ENCODE assay signal across 11 cellular contexts in genomic region chr1:76035053-76035452, GRCh38. TPM values are rescaled to one million over a fixed set of nuclear protein-coding genes. Genes with fewer than 3 reads are reported as not detected.
DNase-seq lines count a peak whose midpoint lies in the region; ATAC-seq and TF ChIP-seq lines count a peak whose summit lies in the region.
"Had no signal": no experiment of that assay in that cellular context is flagged by ENCODE, and none has a peak within 500 bp of the region (broad histone marks: within the 10 kb centered on the region; RNA-seq: fewer than 3 reads in every experiment).

No MANE protein-coding gene starts in this region.

- no peak for TF ChIP-seq EP300 in transverse colon (IDR thresholded peaks at IDR 0.05; ENCODE audit: low read depth)

- H3K27ac ChIP-seq in heart right ventricle (no peak overlapping the region), foreskin keratinocyte (no peak overlapping the region), transverse colon (no peak overlapping the region)
- H3K27ac ChIP-seq: suprapubic skin had no signal

- H3K4me3 ChIP-seq in heart right ventricle = no peak overlapping the region
- no peak overlapping the region for H3K4me3 ChIP-seq in transverse colon
- H3K4me3 ChIP-seq: suprapubic skin had no signal

- ATAC-seq in heart right ventricle (no peak), left ventricle myocardium superior (no peak), foreskin keratinocyte (no peak), HG03135 (IDR thresholded peaks at IDR 0.05; ENCODE audit: unreplicated experiment) (no peak), GM18505 (IDR thresholded peaks at IDR 0.05; ENCODE audit: unreplicated experiment) (no peak)
- ATAC-seq: CD8-positive, alpha-beta T cell had no signal

- TF ChIP-seq CTCF in heart right ventricle (IDR thresholded peaks at IDR 0.05) (peak in 8 of 9 donors; percentile 11 to 60 (median 35)), foreskin keratinocyte (conservative IDR thresholded peaks at IDR 0.05) (peak; percentile 56), transverse colon (IDR thresholded peaks at IDR 0.05) (peak; percentile 7 to 48 (median 31))

- no peaks in the 10 kb centered on the region for H3K27me3 ChIP-seq in heart right ventricle
- H3K27me3 ChIP-seq in foreskin keratinocyte = peaks cover 7% of the 10 kb centered on the region
- H3K27me3 ChIP-seq in transverse colon = no peaks in the 10 kb centered on the region
- H3K27me3 ChIP-seq: suprapubic skin had no signal

- H3K4me1 ChIP-seq in heart right ventricle = no peaks in the 10 kb centered on the region
- H3K4me1 ChIP-seq in foreskin keratinocyte = no peaks in the 10 kb centered on the region
- H3K4me1 ChIP-seq in transverse colon = peaks cover 4 to 35% (median 24%) of the 10 kb centered on the region in 4 donors
- H3K4me1 ChIP-seq: suprapubic skin had no signal

- TF ChIP-seq POLR2A in transverse colon (IDR thresholded peaks at IDR 0.05) = no peak
- no peak for TF ChIP-seq POLR2A in GM18505 (IDR thresholded peaks at IDR 0.05; ENCODE audit: borderline replicate concordance, extremely low read depth, insufficient read depth, insufficient read length)

- peaks cover 0 to 4% (median 0%) of the 10 kb centered on the region in 11 donors for H3K9me3 ChIP-seq in heart right ventricle
- H3K9me3 ChIP-seq in transverse colon = no peaks in the 10 kb centered on the region
- H3K9me3 ChIP-seq: suprapubic skin had no signal

- DNase-seq in heart right ventricle (no peak), left ventricle myocardium superior (no peak), RKO (ENCODE audit: low spot score) (peak; percentile 18), foreskin keratinocyte (no peak), transverse colon (no peak), NOMO-1 (lab: John Stamatoyannopoulos, UW; ENCODE audit: unreplicated experiment in 2 of 2) (no peak)
- DNase-seq: mammary epithelial cell had no signal

- WGBS in heart right ventricle, 2 donors = 59 to 67% methylated on average over 2 of the region's 2 CpGs
- WGBS in transverse colon (ENCODE audit: low coverage in 1 of 2), 2 donors = 46 to 52% methylated on average over 2 of the region's 2 CpGs

- H3K36me3 ChIP-seq in heart right ventricle (no peaks in the 10 kb centered on the region), transverse colon (no peaks in the 10 kb centered on the region)
- H3K36me3 ChIP-seq: suprapubic skin had no signal

- intact Hi-C loops in heart right ventricle (cut with DNase I) = loop anchor here in 1 of 10 donors (5.0 kb wide), 1 partner anchor 117 kb away; no protein-coding TSS in a partner anchor
- intact Hi-C loops in left ventricle myocardium superior (cut with micrococcal nuclease) = no loop called here
- intact Hi-C loops in transverse colon (cut with DNase I; ENCODE audit: low total_unique reads) = no loop called here

- in situ Hi-C loops in transverse colon (cut with MboI; ENCODE audit: low pct_ligation_motif_present in 1 of 4, low pct_unique_long_range_greater_than_20kb in 1 of 4, low sequenced_read_pairs in 3 of 4) = no loop called here

RNA-seq across cellular contexts. Expression of gene ST6GALNAC3, which starts 39.5 kb away (rescaled TPM):
- total RNA-seq in heart right ventricle = 10 to 100 TPM in 1 of 10 donors, 1 to 10 TPM in 9; 2.8 to 10.3 (median 5.0) TPM
- 1 to 10 TPM; 3.3 to 3.8 TPM for polyA plus RNA-seq in heart right ventricle
- total RNA-seq in left ventricle myocardium superior = 5.9 TPM
- total RNA-seq in foreskin keratinocyte = 0.07 and 0.24 TPM in 2 replicates
- 0.06 and 0.13 TPM in 2 replicates for polyA plus RNA-seq in foreskin keratinocyte
- 1 to 10 TPM in 2 of 4 donors, under 1 TPM in 1, not detected in 1; 1.00 to 5.7 (median 1.9) TPM for total RNA-seq in transverse colon
